In genomic region chrX:139844163-139844562, GRCh38 we compare ENCODE assay signal across 11 cellular contexts.
A peak's percentile ranks its signal among the peaks of the same experiment; 100 is the strongest.
DNase-seq lines count a peak whose midpoint lies in the region; ATAC-seq and TF ChIP-seq lines count a peak whose summit lies in the region.
"Had no signal": no experiment of that assay in that cellular context is flagged by ENCODE, and none has a peak within 500 bp of the region (broad histone marks: within the 10 kb centered on the region; RNA-seq: fewer than 3 reads in every experiment).

No MANE protein-coding gene starts in this region.

- no peak overlapping the region for H3K4me3 ChIP-seq in adrenal gland
- H3K4me3 ChIP-seq: gastroesophageal sphincter had no signal

- peaks cover 21% of the 10 kb centered on the region for H3K4me1 Mint-ChIP-seq in activated naive CD4-positive, alpha-beta T cell treated with anti-CD3 and anti-CD28 coated beads, Interleukin-2, amount 50 U/mL, for 24 hours
- H3K4me1 Mint-ChIP-seq in activated naive CD4-positive, alpha-beta T cell treated with anti-CD3 and anti-CD28 coated beads, Interleukin-2, amount 10 ng/mL, durations not matched to agents 7 days and 5 days: no peaks in the 10 kb centered on the region

- ATAC-seq in HG02623 (IDR thresholded peaks at IDR 0.05; ENCODE audit: unreplicated experiment): peak; percentile 81
- ATAC-seq in stimulated activated naive CD8-positive, alpha-beta T cell treated with anti-CD3 and anti-CD28 coated beads, Interleukin-15, Interleukin-2, amounts not matched to agents 100 U/mL and 50 U/mL, for 24 hours: peak; percentile 83
- ATAC-seq: gastroesophageal sphincter had no signal

- no peak for TF ChIP-seq CTCF in adrenal gland (IDR thresholded peaks at IDR 0.05)

- no peaks in the 10 kb centered on the region for H3K9me3 ChIP-seq in adrenal gland (replicated peaks in 1 of 3)
- H3K9me3 ChIP-seq: gastroesophageal sphincter had no signal

- no peaks in the 10 kb centered on the region for H3K27me3 Mint-ChIP-seq in activated naive CD4-positive, alpha-beta T cell treated with anti-CD3 and anti-CD28 coated beads, Interleukin-2, amount 50 U/mL, for 24 hours
- H3K27me3 Mint-ChIP-seq in activated naive CD4-positive, alpha-beta T cell treated with anti-CD3 and anti-CD28 coated beads, Interleukin-2, amount 10 ng/mL, durations not matched to agents 7 days and 5 days: no peaks in the 10 kb centered on the region

- H3K4me1 ChIP-seq in adrenal gland (replicated peaks in 1 of 2): no peaks in the 10 kb centered on the region

- no peaks in the 10 kb centered on the region for H3K9me3 Mint-ChIP-seq in activated naive CD4-positive, alpha-beta T cell treated with anti-CD3 and anti-CD28 coated beads, Interleukin-2, amount 50 U/mL, for 24 hours
- no peaks in the 10 kb centered on the region for H3K9me3 Mint-ChIP-seq in activated naive CD4-positive, alpha-beta T cell treated with anti-CD3 and anti-CD28 coated beads, Interleukin-2, amount 10 ng/mL, durations not matched to agents 7 days and 5 days

- WGBS in adrenal gland, 4 donors: 47 to 86% (median 77%) methylated on average over 2 of the region's 2 CpGs; no CpG with 5 or more reads in 1 of the 4 donors

- DNase-seq in activated naive CD4-positive, alpha-beta T cell treated with anti-CD3 and anti-CD28 coated beads, Interleukin-2, amount 10 ng/mL, durations not matched to agents 7 days and 5 days: no peak
- DNase-seq in NCI-H526 treated with DMSO at 0.1 percent for 48 hours (lab: John Stamatoyannopoulos, UW) (peak; percentile 1), adrenal gland (no peak)
- no peak for DNase-seq in stimulated activated naive CD8-positive, alpha-beta T cell treated with anti-CD3 and anti-CD28 coated beads, Interleukin-15, Interleukin-2, amounts not matched to agents 100 U/mL and 50 U/mL, for 24 hours
- no peak for DNase-seq in activated CD8-positive, alpha-beta memory T cell treated with anti-CD3 and anti-CD28 coated beads for 24 hours
- DNase-seq in activated CD4-positive, alpha-beta T cell treated with anti-CD3 and anti-CD28 coated beads for 4 hours: no peak
- DNase-seq: stimulated activated CD4-positive, alpha-beta T cell treated with anti-CD3 and anti-CD28 coated beads, Interleukin-1b, Interleukin-23, amount 100 ng/mL, for 48 hours had no signal

- intact Hi-C loops in adrenal gland (cut with DNase I): no loop called here

- no peaks in the 10 kb centered on the region for H3K27me3 ChIP-seq in adrenal gland
- H3K27me3 ChIP-seq: gastroesophageal sphincter had no signal

- peaks cover 7% of the 10 kb centered on the region for H3K36me3 Mint-ChIP-seq in activated naive CD4-positive, alpha-beta T cell treated with anti-CD3 and anti-CD28 coated beads, Interleukin-2, amount 50 U/mL, for 24 hours
- peaks cover 3% of the 10 kb centered on the region for H3K36me3 Mint-ChIP-seq in activated naive CD4-positive, alpha-beta T cell treated with anti-CD3 and anti-CD28 coated beads, Interleukin-2, amount 10 ng/mL, durations not matched to agents 7 days and 5 days

- H3K27ac ChIP-seq in adrenal gland: no peak overlapping the region
- H3K27ac ChIP-seq: gastroesophageal sphincter had no signal

- no peaks in the 10 kb centered on the region for H3K36me3 ChIP-seq in adrenal gland (replicated peaks in 1 of 2)
- H3K36me3 ChIP-seq: gastroesophageal sphincter had no signal

- no peak for TF ChIP-seq POLR2A in adrenal gland (IDR thresholded peaks at IDR 0.05)

- H3K4me3 Mint-ChIP-seq in activated naive CD4-positive, alpha-beta T cell treated with anti-CD3 and anti-CD28 coated beads, Interleukin-2, amount 50 U/mL, for 24 hours: no peak overlapping the region
- H3K4me3 Mint-ChIP-seq in activated naive CD4-positive, alpha-beta T cell treated with anti-CD3 and anti-CD28 coated beads, Interleukin-2, amount 10 ng/mL, durations not matched to agents 7 days and 5 days: no peak overlapping the region
- H3K4me3 Mint-ChIP-seq: brain had no signal

- peak overlapping the region; percentile 68 for H3K27ac Mint-ChIP-seq in activated naive CD4-positive, alpha-beta T cell treated with anti-CD3 and anti-CD28 coated beads, Interleukin-2, amount 50 U/mL, for 24 hours
- H3K27ac Mint-ChIP-seq in activated naive CD4-positive, alpha-beta T cell treated with anti-CD3 and anti-CD28 coated beads, Interleukin-2, amount 10 ng/mL, durations not matched to agents 7 days and 5 days: no peak overlapping the region

- CTCF ChIA-PET in activated naive CD4-positive, alpha-beta T cell treated with anti-CD3 and anti-CD28 coated beads, Interleukin-2, amount 10 ng/mL, durations not matched to agents 7 days and 5 days (lab: Charles Lee): no interaction called here
